31 cellular contexts compared by ENCODE assay signal in the genomic region with DNA sequence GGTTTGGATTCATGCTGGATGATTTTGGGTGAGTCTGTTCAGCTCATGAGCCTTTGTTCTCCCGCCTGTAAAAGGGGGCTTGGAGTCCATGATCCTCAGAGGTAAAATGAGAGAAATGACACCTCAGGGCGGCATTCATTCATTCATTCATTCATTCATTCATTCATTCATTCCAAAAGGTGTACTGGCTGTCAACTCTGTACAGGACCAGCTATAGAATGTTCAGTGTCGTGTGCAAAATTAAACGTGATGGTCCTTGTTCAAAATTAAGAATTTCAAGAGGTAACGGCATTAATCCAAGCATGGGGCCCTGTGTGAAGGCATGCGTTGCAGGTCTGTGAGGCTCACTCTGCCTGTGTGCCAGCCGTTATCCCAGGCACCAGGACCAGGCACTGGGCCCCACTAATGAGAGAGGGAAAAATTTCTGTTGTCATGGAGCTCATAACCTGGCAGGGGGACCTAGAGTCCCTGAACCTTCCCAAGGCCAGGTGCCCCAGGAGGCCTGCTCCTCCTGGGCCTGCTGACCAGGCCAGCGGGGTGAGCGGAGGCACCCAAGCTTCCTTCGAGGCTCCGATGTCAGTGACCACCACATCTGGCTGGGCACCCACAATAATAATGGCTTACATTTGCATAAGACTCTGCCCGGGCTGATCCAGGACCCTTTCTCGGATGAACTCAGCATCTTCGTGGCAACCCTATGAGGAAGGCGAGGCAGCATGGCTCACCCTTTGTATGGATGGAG. TPM values are rescaled to one million over a fixed set of nuclear protein-coding genes. Genes with fewer than 3 reads are reported as not detected.
DNase-seq lines count a peak whose midpoint lies in the region; ATAC-seq, FAIRE-seq and TF ChIP-seq lines count a peak whose summit lies in the region.
"Had no signal": no experiment of that assay in that cellular context is flagged by ENCODE, and none has a peak within 500 bp of the region (broad histone marks: within the 10 kb centered on the region; RNA-seq: fewer than 3 reads in every experiment).

No MANE protein-coding gene starts in this region.

- H3K9me3 ChIP-seq in GM12878 (replicated peaks; ENCODE audit: control insufficient read depth, insufficient read depth, low read length), result no peaks in the 10 kb centered on the region
- no peaks in the 10 kb centered on the region for H3K9me3 ChIP-seq in esophagus squamous epithelium
- no peaks in the 10 kb centered on the region for H3K9me3 ChIP-seq in stomach
- H3K9me3 ChIP-seq: SK-N-SH, upper lobe of left lung had no signal

- SMC1A ChIA-PET in GM12878 (lab: Charles Lee; ENCODE audit: uncharacterized antibody, unreplicated experiment), result no interaction called here

- TF ChIP-seq EP300 in Ishikawa (IDR thresholded peaks at IDR 0.05; ENCODE audit: borderline replicate concordance), result no peak
- no peak for TF ChIP-seq EP300 in GM12878 (IDR thresholded peaks at IDR 0.05; ENCODE audit: borderline replicate concordance in 1 of 2, control insufficient read depth in 1 of 2, low read depth in 2 of 2, low read length in 2 of 2)
- TF ChIP-seq EP300 in stomach (IDR thresholded peaks at IDR 0.05), result no peak

- no peak for TF ChIP-seq CTCF in GM12878 (IDR thresholded peaks at IDR 0.05 in 2 of 3, conservative IDR thresholded peaks at IDR 0.05 in 1 of 3; ENCODE audit: control insufficient read depth in 2 of 3, extremely low read depth in 1 of 3, insufficient read depth in 1 of 3, low read depth in 3 of 3, low read length in 3 of 3)
- TF ChIP-seq CTCF in esophagus squamous epithelium (IDR thresholded peaks at IDR 0.05), result no peak
- no peak for TF ChIP-seq CTCF in stomach (IDR thresholded peaks at IDR 0.05)

- no peaks in the 10 kb centered on the region for H3K4me1 ChIP-seq in GM12878 (ENCODE audit: control insufficient read depth, insufficient read depth, low read length)
- peaks cover 27 to 68% (median 41%) of the 10 kb centered on the region in 3 donors for H3K4me1 ChIP-seq in esophagus squamous epithelium
- H3K4me1 ChIP-seq in stomach, result peaks cover 18 to 52% (median 40%) of the 10 kb centered on the region in 4 donors
- H3K4me1 ChIP-seq: upper lobe of left lung had no signal

- H3K79me2 ChIP-seq in GM12878 (ENCODE audit: control insufficient read depth, insufficient read depth, low read length), result no peaks in the 10 kb centered on the region

- H3K36me3 ChIP-seq in GM12878 (ENCODE audit: control insufficient read depth in 2 of 2, insufficient read depth in 2 of 2, low read length in 1 of 2), result no peaks in the 10 kb centered on the region
- H3K36me3 ChIP-seq in esophagus squamous epithelium, result no peaks in the 10 kb centered on the region
- no peaks in the 10 kb centered on the region for H3K36me3 ChIP-seq in stomach
- H3K36me3 ChIP-seq: upper lobe of left lung had no signal

- CTCF ChIA-PET in GM12878 (lab: Yijun Ruan, JAX), result no interaction called here

- H2AFZ ChIP-seq in GM12878 (ENCODE audit: control insufficient read depth, low read depth, low read length), result no peak overlapping the region

- no peak overlapping the region for H3K4me2 ChIP-seq in GM12878 (ENCODE audit: control insufficient read depth, insufficient read depth)
- H3K4me2 ChIP-seq: SK-N-SH had no signal

- in situ Hi-C loops in GM12878 (cut with MboI), result no loop called here

- H3K27ac ChIP-seq in GM12878 (ENCODE audit: control insufficient read depth, insufficient read depth), result no peak overlapping the region
- peak overlapping the region in 3 of 4 donors; percentile 9 to 85 (median 80) for H3K27ac ChIP-seq in esophagus squamous epithelium
- H3K27ac ChIP-seq in stomach, result peak overlapping the region in 3 of 5 donors; percentile 32 to 44 (median 36)
- H3K27ac ChIP-seq: upper lobe of left lung had no signal

- no peaks in the 10 kb centered on the region for H4K20me1 ChIP-seq in GM12878 (ENCODE audit: control insufficient read depth, insufficient read depth)

- BruUV-seq in GM12878 (replicated peaks; lab: Mats Ljungman, UMichigan), result no TSS peak

- no peak overlapping the region for H3K9ac ChIP-seq in GM12878 (ENCODE audit: control insufficient read depth, insufficient read depth, low read length)
- H3K9ac ChIP-seq: SK-N-SH had no signal

- no peaks in the 10 kb centered on the region; a peak in 2 of 4 replicates for H3K27me3 ChIP-seq in GM12878 (replicated peaks in 1 of 2; ENCODE audit: control insufficient read depth in 2 of 2, insufficient read depth in 2 of 2, low read length in 1 of 2)
- H3K27me3 ChIP-seq in esophagus squamous epithelium, result no peaks in the 10 kb centered on the region
- H3K27me3 ChIP-seq in stomach, result no peaks in the 10 kb centered on the region
- H3K27me3 ChIP-seq: dorsolateral prefrontal cortex, upper lobe of left lung had no signal

- no peak overlapping the region for H3K4me3 ChIP-seq in GM12878
- H3K4me3 ChIP-seq in esophagus squamous epithelium, result no peak overlapping the region
- H3K4me3 ChIP-seq in stomach, result no peak overlapping the region
- H3K4me3 ChIP-seq: upper lobe of left lung had no signal

- FAIRE-seq in GM12878 (lab: Jason Lieb, UNC), result no peak
- FAIRE-seq: endometrium, frontal cortex, GM12891, TTC549 had no signal

- TF ChIP-seq POLR2A in GM12878 (IDR thresholded peaks at IDR 0.05; ENCODE audit: low read depth, low read length) (no peak), esophagus squamous epithelium (IDR thresholded peaks at IDR 0.05) (no peak), stomach (IDR thresholded peaks at IDR 0.05) (no peak)

- no peak for TF ChIP-seq RAD21 in Ishikawa (IDR thresholded peaks at IDR 0.05; ENCODE audit: low read depth)
- TF ChIP-seq RAD21 in GM12878 (IDR thresholded peaks at IDR 0.05; ENCODE audit: insufficient read depth, low read depth, low read length), result no peak

- no peak for DNase-seq in GM12878 (ENCODE audit: low read depth, low spot score)
- no peak for DNase-seq in esophagus squamous epithelium (lab: John Stamatoyannopoulos, UW)
- no peak for DNase-seq in stomach
- DNase-seq in glomerular visceral epithelial cell (ENCODE audit: extremely low spot score), result no peak
- no peak for DNase-seq in NCI-H2227 treated with DMSO at 0.1 percent for 48 hours (lab: John Stamatoyannopoulos, UW)
- DNase-seq in hippocampal formation (lab: John Stamatoyannopoulos, UW), result no peak
- DNase-seq: activated CD4-positive, alpha-beta memory T cell treated with anti-CD3 and anti-CD28 coated beads for 36 hours; activated CD4-positive, alpha-beta T cell treated with anti-CD3 and anti-CD28 coated beads for 1 hour; activated CD8-positive, alpha-beta memory T cell treated with anti-CD3 and anti-CD28 coated beads, Interleukin-2, amount 50 U/mL, for 4 hours; activated naive CD4-positive, alpha-beta T cell; activated naive CD8-positive, alpha-beta T cell treated with anti-CD3 and anti-CD28 coated beads, Interleukin-2, amount 50 U/mL, for 24 hours; CD8-positive, alpha-beta memory T cell; DMS 273 treated with DMSO at 0.1 percent for 48 hours; EL; H7; left cardiac atrium; NCI-H187; NCI-H2171; NCI-H510A; SK-N-SH; stimulated activated CD4-positive, alpha-beta T cell treated with anti-CD3 and anti-CD28 coated beads, Interleukin-12 subunit alpha, Interleukin-12 subunit beta, amount 100 ng/mL, for 4 hours; stimulated activated CD4-positive, alpha-beta T cell treated with anti-CD3 and anti-CD28 coated beads, Interleukin-4, amount 100 ng/mL, for 1 hour; T-helper 17 cell had no signal

- 47% methylated on average over 15 of the region's 15 CpGs for WGBS in GM12878 (ENCODE audit: insufficient coverage, insufficient replicate concordance, low lambda C conversion rate, missing lambda C conversion rate)
- 82 to 89% methylated on average over 7 to 13 of the region's 15 CpGs for WGBS in esophagus squamous epithelium, 2 donors
- WGBS in stomach, 5 donors, result 77 to 88% (median 82%) methylated on average over 15 of the region's 15 CpGs

- POLR2A ChIA-PET in GM12878 (lab: Charles Lee), result interaction anchor here (1.3 kb wide), 1 partner anchor 43 kb away, joined by 3 read pairs; no protein-coding TSS in a partner anchor

- ATAC-seq in GM12878 (no peak), GM18498 (IDR thresholded peaks at IDR 0.05; ENCODE audit: unreplicated experiment) (no peak)
- ATAC-seq: activated naive CD8-positive, alpha-beta T cell treated with anti-CD3 and anti-CD28 coated beads, Interleukin-2, amount 50 U/mL, for 24 hours; T-helper 17 cell had no signal

- RAD21 ChIA-PET in GM12878 (lab: Charles Lee; ENCODE audit: unreplicated experiment), result no interaction called here

- intact Hi-C loops in GM12878 (cut with micrococcal nuclease; ENCODE audit: unreplicated experiment) (no loop called here), esophagus squamous epithelium (cut with DNase I) (no loop called here), stomach (cut with DNase I; ENCODE audit: low total_unique reads) (no loop called here)

TF ChIP-seq in Ishikawa, 13 proteins besides CTCF, POLR2A, EP300 and RAD21:
- TF ChIP-seq TAF1 (IDR thresholded peaks at IDR 0.05; ENCODE audit: low read depth), result no peak
- peak; percentile 31 for TF ChIP-seq MAX (IDR thresholded peaks at IDR 0.05)

TF ChIP-seq in GM12878, 131 proteins besides CTCF, POLR2A, EP300 and RAD21:
- TF ChIP-seq ZNF24 (IDR thresholded peaks at IDR 0.05), result peak; percentile 80
- no peak for TF ChIP-seq YY1 (IDR thresholded peaks at IDR 0.05; ENCODE audit: low read depth, low read length)

RNA-seq across cellular contexts. Expression of gene CEBPB, which starts 53.2 kb away (rescaled TPM):
- 1.1 and 2.0 TPM in 2 replicates for total RNA-seq in GM12878 (2013; cell fraction: nucleolus; rRNA removed)
- total RNA-seq in GM12878 (2014; rRNA removed) (4.1 and 5.9 TPM in 2 replicates), GM12878 (2014; rRNA removed; fragmentation: Illumina TruSeq; extraction: Trizol) (1.3 and 1.5 TPM in 2 replicates), GM12878 (2021) (6.9 and 8.8 TPM in 2 replicates), esophagus squamous epithelium (10 to 100 TPM; 31.3 to 46.5 (median 38.2) TPM), stomach (100 to 1,000 TPM in 2 of 5 donors, 10 to 100 TPM in 3; 21.1 to 200 (median 37.1) TPM)
- not detected for polyA plus RNA-seq in GM12878 (2011; ENCODE audit: low read depth)
- polyA plus RNA-seq in GM12878 (2011; rRNA removed) (1.6 and 1.9 TPM in 2 replicates), GM12878 (2014; fragmentation: Illumina TruSeq; extraction: Trizol) (0.22 and 0.62 TPM in 2 replicates), GM12878 (2014; fragmentation: Nextera tagmentation; extraction: Ambion mirVana) (under 1 TPM; 0.18 to 0.73 TPM), GM12878 (2014; rRNA removed) (7.3 and 8.2 TPM in 2 replicates), GM12878 (2016; fragmentation: Nextera tagmentation; extraction: Ambion mirVana) (1 to 10 TPM in 1 of 2 experiments, under 1 TPM in 1; 0.45 to 6.6 TPM), stomach (10 to 100 TPM; 24.5 to 41.5 (median 30.2) TPM)
- polyA plus RNA-seq in GM12878 (2011; cell fraction: cytosol; rRNA removed), result 1.3 and 3.1 TPM in 2 replicates
- 3.9 and 5.5 TPM in 2 replicates for polyA plus RNA-seq in GM12878 (2011; cell fraction: nucleus; rRNA removed)
- polyA plus RNA-seq in GM12878 (2012), result 2.6 and 2.8 TPM in 2 replicates
- polyA minus RNA-seq in GM12878 (2011; rRNA and poly(A)+ RNA removed), result 0.44 and 0.52 TPM in 2 replicates
- 5.3 and 7.5 TPM in 2 replicates for polyA minus RNA-seq in GM12878 (2011; cell fraction: cytosol; rRNA and poly(A)+ RNA removed)
- 2.4 and 7.8 TPM in 2 replicates for polyA minus RNA-seq in GM12878 (2011; cell fraction: nucleus; rRNA and poly(A)+ RNA removed)
